8 cellular contexts compared by ENCODE assay signal in genomic region chr4:6781561-6781960, GRCh38. TPM values are rescaled to one million over a fixed set of nuclear protein-coding genes. Genes with fewer than 3 reads are reported as not detected.
DNase-seq lines count a peak whose midpoint lies in the region; ATAC-seq and TF ChIP-seq lines count a peak whose summit lies in the region.

No MANE protein-coding gene starts in this region.

- peaks cover 8% of the 10 kb centered on the region; the same call in 1 of the 2 replicates for H4K20me1 ChIP-seq in OCI-LY7 (ENCODE audit: insufficient read depth, low read length)

- H3K27ac ChIP-seq in OCI-LY7 (ENCODE audit: low read depth, low read length, poor library complexity, severe bottlenecking) (peak overlapping the region; percentile 73), esophagus muscularis mucosa (replicated peaks in 1 of 4) (peak overlapping the region; percentile 100), prostate gland (peak overlapping the region; percentile 100)

- H2AFZ ChIP-seq in OCI-LY7 (ENCODE audit: low read length), result peak overlapping the region; percentile 86; the same call in 1 of the 2 replicates

- POLR2A ChIA-PET in OCI-LY7 (lab: Charles Lee), result no interaction called here

- H3K4me2 ChIP-seq in OCI-LY7 (ENCODE audit: low read length), result peak overlapping the region; percentile 78

- H3K4me3 ChIP-seq in OCI-LY7 (ENCODE audit: low read depth, low read length, poor library complexity, severe bottlenecking), result peak overlapping the region; percentile 95
- H3K4me3 ChIP-seq in esophagus muscularis mucosa, result peak overlapping the region; percentile 96 to 100 (median 98)
- H3K4me3 ChIP-seq in prostate gland, result peak overlapping the region in 1 of 2 donors; percentile 87

- WGBS in esophagus muscularis mucosa, result 83% methylated on average over 6 of the region's 6 CpGs
- WGBS in prostate gland, result 81% methylated on average over 6 of the region's 6 CpGs

- no peaks in the 10 kb centered on the region for H3K9me2 ChIP-seq in OCI-LY7 (ENCODE audit: insufficient read depth, low read length)

- H3K9me3 ChIP-seq in ES-I3 (ENCODE audit: control insufficient read depth, insufficient read depth, low read length), result no peaks in the 10 kb centered on the region
- no peaks in the 10 kb centered on the region for H3K9me3 ChIP-seq in OCI-LY7 (ENCODE audit: low read length)
- H3K9me3 ChIP-seq in esophagus muscularis mucosa, result no peaks in the 10 kb centered on the region
- no peaks in the 10 kb centered on the region for H3K9me3 ChIP-seq in prostate gland

- no peaks in the 10 kb centered on the region for H3K36me3 ChIP-seq in ES-I3 (ENCODE audit: insufficient read depth, low read length)
- peaks cover 3% of the 10 kb centered on the region; the same call in 1 of the 2 replicates for H3K36me3 ChIP-seq in OCI-LY7 (ENCODE audit: insufficient read depth, low read length)
- no peaks in the 10 kb centered on the region for H3K36me3 ChIP-seq in esophagus muscularis mucosa
- H3K36me3 ChIP-seq in prostate gland, result no peaks in the 10 kb centered on the region

- CTCF ChIA-PET in OCI-LY7 (lab: Charles Lee; ENCODE audit: unreplicated experiment), result interaction anchor here (0.9 kb wide), 1 partner anchor 91 kb away, joined by 3 read pairs; no protein-coding TSS in a partner anchor

- TF ChIP-seq CTCF in OCI-LY7 (conservative IDR thresholded peaks at IDR 0.05; ENCODE audit: low read length) (no peak), esophagus muscularis mucosa (IDR thresholded peaks at IDR 0.05) (no peak), prostate gland (IDR thresholded peaks at IDR 0.05) (no peak)

- peaks cover 0 to 5% (median 0%) of the 10 kb centered on the region in 4 donors for H3K27me3 ChIP-seq in esophagus muscularis mucosa
- H3K27me3 ChIP-seq in prostate gland (replicated peaks; ENCODE audit: insufficient read depth), result no peaks in the 10 kb centered on the region

- intact Hi-C loops in OCI-LY7 (cut with micrococcal nuclease; ENCODE audit: unreplicated experiment), result no loop called here
- intact Hi-C loops in esophagus muscularis mucosa (cut with DNase I), result loop anchor here (5.0 to 10.0 kb wide), 2 partner anchors 91 to 263 kb away; partner anchors contain the start of gene TADA2B
- intact Hi-C loops in prostate gland (cut with DNase I), result loop anchor here (5.0 to 10.0 kb wide), 5 partner anchors 64 to 263 kb away; partner anchors contain the start of genes BLOC1S4 and TADA2B

- H3K9ac ChIP-seq in ES-I3 (ENCODE audit: low read depth, low read length), result peak overlapping the region; percentile 88

- H3K79me2 ChIP-seq in OCI-LY7 (ENCODE audit: insufficient read depth, low read depth, low read length), result peaks cover 28% of the 10 kb centered on the region

- ATAC-seq in HG03095 (IDR thresholded peaks at IDR 0.05; ENCODE audit: unreplicated experiment) (no peak), HG03469 (IDR thresholded peaks at IDR 0.05; ENCODE audit: unreplicated experiment) (no peak)

- H3K4me1 ChIP-seq in ES-I3 (ENCODE audit: insufficient read depth, low read length), result peaks cover 14% of the 10 kb centered on the region
- peaks cover 18% of the 10 kb centered on the region for H3K4me1 ChIP-seq in OCI-LY7 (ENCODE audit: insufficient read depth, low read length, poor library complexity, severe bottlenecking)
- peaks cover 29 to 40% (median 38%) of the 10 kb centered on the region in 4 donors for H3K4me1 ChIP-seq in esophagus muscularis mucosa
- H3K4me1 ChIP-seq in prostate gland (replicated peaks), result peaks cover 29% of the 10 kb centered on the region

- TF ChIP-seq EP300 in esophagus muscularis mucosa (IDR thresholded peaks at IDR 0.05), result no peak

- DNase-seq in OCI-LY7 (ENCODE audit: low spot score), result peak; percentile 26
- no peak for DNase-seq in esophagus muscularis mucosa (ENCODE audit: extremely low spot score)
- no peak for DNase-seq in prostate gland (ENCODE audit: low spot score)
- DNase-seq in UCSD-AML1 (lab: John Stamatoyannopoulos, UW; ENCODE audit: unreplicated experiment), result no peak
- DNase-seq in SIG-M5 treated with dmso at 0.1 percent for 504 hours (lab: John Stamatoyannopoulos, UW; ENCODE audit: unreplicated experiment), result no peak

- TF ChIP-seq POLR2A in esophagus muscularis mucosa (IDR thresholded peaks at IDR 0.05; ENCODE audit: low read depth) (no peak), prostate gland (IDR thresholded peaks at IDR 0.05) (no peak)

- TSS peak; percentile 82 for BruUV-seq in OCI-LY7 (replicated peaks; lab: Mats Ljungman, UMichigan)

RNA-seq across cellular contexts. Expression of gene KIAA0232, which starts 1.0 kb away (rescaled TPM):
- 7.5 and 8.0 TPM in 2 replicates for total RNA-seq in OCI-LY7 (2014; rRNA removed; shearing (Covaris generic))
- 13.5 and 15.8 TPM in 2 replicates for total RNA-seq in OCI-LY7 (2022)
- total RNA-seq in esophagus muscularis mucosa, result 10 to 100 TPM; 34.6 to 54.0 (median 47.8) TPM
- total RNA-seq in prostate gland, result 10 to 100 TPM; 35.3 to 42.1 TPM
